In genomic region chr20:64160118-64160517, GRCh38 we compare ENCODE assay signal across 32 cellular contexts. TPM values are rescaled to one million over a fixed set of nuclear protein-coding genes. Genes with fewer than 3 reads are reported as not detected.
DNase-seq lines count a peak whose midpoint lies in the region; ATAC-seq and TF ChIP-seq lines count a peak whose summit lies in the region.
"Had no signal": no experiment of that assay in that cellular context is flagged by ENCODE, and none has a peak within 500 bp of the region (broad histone marks: within the 10 kb centered on the region; RNA-seq: fewer than 3 reads in every experiment).

No MANE protein-coding gene starts in this region.

- ATAC-seq in GM21367 (IDR thresholded peaks at IDR 0.05; ENCODE audit: unreplicated experiment) (no peak), HG03521 (IDR thresholded peaks at IDR 0.05; ENCODE audit: unreplicated experiment) (no peak)
- ATAC-seq: activated CD8-positive, alpha-beta T cell treated with anti-CD3 and anti-CD28 coated beads, Interleukin-2, amount 10 ng/mL, durations not matched to agents 7 days and 5 days; activated naive CD4-positive, alpha-beta T cell treated with anti-CD3 and anti-CD28 coated beads, Interleukin-2, amount 50 U/mL, for 72 hours; activated T-helper 17 cell treated with anti-CD3 and anti-CD28 coated beads, Interleukin-2, amount 50 U/mL, for 72 hours; gastrocnemius medialis; left colon; right lobe of liver; stimulated activated naive CD8-positive, alpha-beta T cell treated with anti-CD3 and anti-CD28 coated beads, Interleukin-15, Interleukin-2, amounts not matched to agents 100 U/mL and 50 U/mL, for 24 hours; upper lobe of right lung had no signal

- peak; percentile 34 for DNase-seq in NCI-H2227 (lab: John Stamatoyannopoulos, UW; ENCODE audit: unreplicated experiment)
- no peak for DNase-seq in NCI-H2227 treated with DMSO at 0.1 percent for 48 hours (lab: John Stamatoyannopoulos, UW)
- DNase-seq in NCI-H82 (lab: John Stamatoyannopoulos, UW), result peak; percentile 82
- DNase-seq in glutamatergic neuron, result peak; percentile 69
- no peak for DNase-seq in SHP77 (lab: John Stamatoyannopoulos, UW)
- DNase-seq in hepatic stellate cell (ENCODE audit: low spot score), result no peak
- DNase-seq: activated CD4-positive, alpha-beta T cell treated with anti-CD3 and anti-CD28 coated beads for 4 hours; activated CD8-positive, alpha-beta T cell treated with anti-CD3 and anti-CD28 coated beads, Interleukin-2, amount 10 ng/mL, durations not matched to agents 7 days and 5 days; amygdala; CD4-positive, alpha-beta T cell; gastrocnemius medialis; hippocampal formation; immature natural killer cell; KBM-7; left colon; NCI-H524 treated with DMSO at 0.1 percent for 48 hours; SHP77 treated with DMSO at 0.1 percent for 48 hours; stimulated activated CD4-positive, alpha-beta T cell treated with anti-CD3 and anti-CD28 coated beads, Interleukin-2, amount 100 ng/mL, for 24 hours; stimulated activated naive CD8-positive, alpha-beta T cell treated with anti-CD3 and anti-CD28 coated beads, Interleukin-15, Interleukin-2, amounts not matched to agents 100 U/mL and 50 U/mL, for 24 hours; upper lobe of right lung had no signal

- TF ChIP-seq CTCF in glutamatergic neuron (IDR thresholded peaks at IDR 0.05; ENCODE audit: partially characterized antibody, unreplicated experiment), result no peak

- H3K27me3 Mint-ChIP-seq in glutamatergic neuron (ENCODE audit: unreplicated experiment), result peaks cover 55% of the 10 kb centered on the region

- H3K27ac Mint-ChIP-seq in glutamatergic neuron (ENCODE audit: unreplicated experiment), result peak overlapping the region; percentile 100
- H3K27ac Mint-ChIP-seq: activated CD8-positive, alpha-beta T cell treated with anti-CD3 and anti-CD28 coated beads, Interleukin-2, amount 10 ng/mL, durations not matched to agents 7 days and 5 days; activated naive CD4-positive, alpha-beta T cell treated with anti-CD3 and anti-CD28 coated beads, Interleukin-2, amount 50 U/mL, for 72 hours; activated T-helper 17 cell treated with anti-CD3 and anti-CD28 coated beads, Interleukin-2, amount 50 U/mL, for 72 hours; CD4-positive, alpha-beta T cell; immature natural killer cell; nephron progenitor cell had no signal

- H3K9me3 Mint-ChIP-seq in glutamatergic neuron (ENCODE audit: unreplicated experiment), result peaks cover 56% of the 10 kb centered on the region
- H3K9me3 Mint-ChIP-seq: activated naive CD4-positive, alpha-beta T cell treated with anti-CD3 and anti-CD28 coated beads, Interleukin-2, amount 50 U/mL, for 72 hours; activated T-helper 17 cell treated with anti-CD3 and anti-CD28 coated beads, Interleukin-2, amount 50 U/mL, for 72 hours; CD4-positive, alpha-beta T cell; immature natural killer cell; nephron progenitor cell had no signal

- peak overlapping the region; percentile 99 for H3K4me3 Mint-ChIP-seq in glutamatergic neuron (ENCODE audit: unreplicated experiment)
- H3K4me3 Mint-ChIP-seq: activated CD8-positive, alpha-beta T cell treated with anti-CD3 and anti-CD28 coated beads, Interleukin-2, amount 10 ng/mL, durations not matched to agents 7 days and 5 days; activated T-helper 17 cell treated with anti-CD3 and anti-CD28 coated beads, Interleukin-2, amount 50 U/mL, for 72 hours; CD4-positive, alpha-beta T cell; immature natural killer cell; nephron progenitor cell had no signal

- peaks cover 46% of the 10 kb centered on the region for H3K4me1 Mint-ChIP-seq in glutamatergic neuron (ENCODE audit: low read depth, unreplicated experiment)
- H3K4me1 Mint-ChIP-seq: immature natural killer cell had no signal

- H3K36me3 Mint-ChIP-seq in glutamatergic neuron (ENCODE audit: unreplicated experiment), result peaks cover under 1% of the 10 kb centered on the region
- H3K36me3 Mint-ChIP-seq: immature natural killer cell had no signal

RNA-seq across cellular contexts. Expression of gene MYT1, which starts 4.1 kb away (rescaled TPM):
- total RNA-seq in glutamatergic neuron (ENCODE audit: unreplicated experiment), result 159 TPM
- total RNA-seq: activated CD8-positive, alpha-beta T cell treated with anti-CD3 and anti-CD28 coated beads, Interleukin-2, amount 10 ng/mL, durations not matched to agents 7 days and 5 days; chondrocyte; fibroblast of lung; gastrocnemius medialis; M059J had no signal

RNA-seq across cellular contexts. Expression of gene NPBWR2, which starts 52.8 kb away (rescaled TPM):
- total RNA-seq in glutamatergic neuron (ENCODE audit: unreplicated experiment), result not detected
- total RNA-seq: activated CD8-positive, alpha-beta T cell treated with anti-CD3 and anti-CD28 coated beads, Interleukin-2, amount 10 ng/mL, durations not matched to agents 7 days and 5 days; activated naive CD4-positive, alpha-beta T cell treated with anti-CD3 and anti-CD28 coated beads, Interleukin-2, amount 50 U/mL, for 72 hours; activated T-helper 17 cell treated with anti-CD3 and anti-CD28 coated beads, Interleukin-2, amount 50 U/mL, for 72 hours; chondrocyte; fibroblast of lung; gastrocnemius medialis; H4; left colon; lung microvascular endothelial cell; M059J; right lobe of liver; temporal lobe; upper lobe of right lung had no signal

Comparison
In these comparisons a context has a peak if more than half of its experiments do, and no peak if none do; other contexts are left out.
1. DNase-seq: peak in NCI-H2227 (single experiment), NCI-H82 (single experiment) and glutamatergic neuron (single experiment); none in NCI-H2227 treated with DMSO at 0.1 percent for 48 hours (single experiment), SHP77 (0 of 2) and hepatic stellate cell (single experiment).